ENCODE assay signal across 13 cellular contexts in genomic region chr21:16241500-16241963, GRCh38.
A peak's percentile ranks its signal among the peaks of the same experiment; 100 is the strongest.
DNase-seq lines count a peak whose midpoint lies in the region; ATAC-seq, FAIRE-seq and TF ChIP-seq lines count a peak whose summit lies in the region.
"Had no signal": no experiment of that assay in that cellular context is flagged by ENCODE, and none has a peak within 500 bp of the region (broad histone marks: within the 10 kb centered on the region; RNA-seq: fewer than 3 reads in every experiment).

No MANE protein-coding gene starts in this region.

- dilution Hi-C loops in endothelial cell of umbilical vein (cut with MboI; ENCODE audit: extremely low pct_ligation_motif_present, low sequenced_read_pairs) = no loop called here

- FAIRE-seq in endothelial cell of umbilical vein (lab: Jason Lieb, UNC) = peak; percentile 72
- FAIRE-seq in small intestine (lab: Jason Lieb, UNC) = no peak
- no peak for FAIRE-seq in kidney (lab: Jason Lieb, UNC)
- FAIRE-seq: urothelium cell line had no signal

- POLR2A ChIA-PET in endothelial cell of umbilical vein (lab: Charles Lee) = no interaction called here
- POLR2A ChIA-PET in naive thymus-derived CD4-positive, alpha-beta T cell (lab: Charles Lee) = interaction anchor here (0.6 kb wide), 1 partner anchor 190 kb away, joined by 4 read pairs; no protein-coding TSS in a partner anchor

- H3K36me3 Mint-ChIP-seq in GM23338 (ENCODE audit: low read depth) = no peaks in the 10 kb centered on the region
- no peaks in the 10 kb centered on the region for H3K36me3 Mint-ChIP-seq in naive thymus-derived CD4-positive, alpha-beta T cell
- H3K36me3 Mint-ChIP-seq: stimulated activated naive B cell treated with anti-CD40 and anti-IgM and Interleukin-4, amounts not matched to agents 10 μg/mL and 1 μg/mL and 100 μg/mL, for 72 hours had no signal

- H4K20me1 ChIP-seq in GM23338 (replicated peaks; ENCODE audit: insufficient read depth) (no peaks in the 10 kb centered on the region), endothelial cell of umbilical vein (replicated peaks; ENCODE audit: control insufficient read depth, extremely low read depth, insufficient read depth, low read length) (no peaks in the 10 kb centered on the region)

- H3K4me1 ChIP-seq in GM23338 (ENCODE audit: insufficient read depth) (peaks cover 13% of the 10 kb centered on the region; the same call in 1 of the 2 replicates), endothelial cell of umbilical vein (ENCODE audit: control insufficient read depth, extremely low read depth, insufficient read depth, low read length) (peaks cover 22% of the 10 kb centered on the region), small intestine (ENCODE audit: control insufficient read depth in 2 of 2, insufficient read depth in 1 of 2, low read depth in 1 of 2, low read length in 1 of 2) (no peaks in the 10 kb centered on the region), kidney (ENCODE audit: control insufficient read depth in 1 of 2, insufficient read depth in 1 of 2, low read depth in 1 of 2, low read length in 2 of 2) (no peaks in the 10 kb centered on the region)
- H3K4me1 ChIP-seq in naive thymus-derived CD4-positive, alpha-beta T cell (ENCODE audit: control insufficient read depth in 2 of 2, insufficient read depth in 2 of 2, low read length in 2 of 2) = no peaks in the 10 kb centered on the region

- peak; percentile 44 for TF ChIP-seq POLR2A in endothelial cell of umbilical vein (IDR thresholded peaks at IDR 0.05; ENCODE audit: low read depth, low read length)

- peak; percentile 94 for ATAC-seq in GM23338
- peak; percentile 26 for ATAC-seq in naive thymus-derived CD4-positive, alpha-beta T cell
- ATAC-seq: activated CD4-positive, alpha-beta T cell treated with anti-CD3 and anti-CD28 coated beads for 36 hours; stimulated activated naive B cell treated with anti-CD40 and anti-IgM and Interleukin-4, amounts not matched to agents 10 μg/mL and 1 μg/mL and 100 μg/mL, for 72 hours had no signal

- no peaks in the 10 kb centered on the region for H3K9me3 Mint-ChIP-seq in GM23338
- H3K9me3 Mint-ChIP-seq in naive thymus-derived CD4-positive, alpha-beta T cell = peaks cover 0 to 5% (median 0%) of the 10 kb centered on the region in 11 donors
- H3K9me3 Mint-ChIP-seq: stimulated activated naive B cell treated with anti-CD40 and anti-IgM and Interleukin-4, amounts not matched to agents 10 μg/mL and 1 μg/mL and 100 μg/mL, for 72 hours had no signal

- intact Hi-C loops in endothelial cell of umbilical vein (cut with micrococcal nuclease) = loop anchor here (1.0 to 2.0 kb wide), 3 partner anchors 47 to 183 kb away; no protein-coding TSS in a partner anchor
- intact Hi-C loops in naive thymus-derived CD4-positive, alpha-beta T cell (cut with micrococcal nuclease) = no loop called here
- intact Hi-C loops in kidney (cut with DNase I) = no loop called here

- no peaks in the 10 kb centered on the region for H3F3A ChIP-seq in GM23338 (replicated peaks; ENCODE audit: low read depth)

- H2AFZ ChIP-seq in GM23338 (no peak overlapping the region), endothelial cell of umbilical vein (ENCODE audit: low read depth, low read length) (peak overlapping the region; percentile 71)

- no peaks in the 10 kb centered on the region for H3K36me3 ChIP-seq in GM23338 (ENCODE audit: insufficient read depth)
- H3K36me3 ChIP-seq in endothelial cell of umbilical vein (ENCODE audit: control insufficient read depth in 2 of 2, extremely low read depth in 1 of 2, insufficient read depth in 2 of 2, low read length in 2 of 2) = no peaks in the 10 kb centered on the region
- H3K36me3 ChIP-seq in naive thymus-derived CD4-positive, alpha-beta T cell (ENCODE audit: control insufficient read depth in 2 of 3, insufficient read depth in 3 of 3, low read length in 3 of 3) = no peaks in the 10 kb centered on the region
- H3K36me3 ChIP-seq in small intestine (ENCODE audit: control insufficient read depth in 2 of 2, insufficient read depth in 2 of 2, low read length in 2 of 2) = no peaks in the 10 kb centered on the region
- H3K36me3 ChIP-seq in kidney (ENCODE audit: control insufficient read depth in 1 of 2, insufficient read depth in 2 of 2, low read length in 2 of 2) = no peaks in the 10 kb centered on the region

- CTCF ChIA-PET in endothelial cell of umbilical vein (lab: Charles Lee) = interaction anchor here (0.6 to 2.2 kb wide), 10 partner anchors 9 to 265 kb away, joined by 3 to 13 read pairs (median 4); no protein-coding TSS in a partner anchor
- CTCF ChIA-PET in naive thymus-derived CD4-positive, alpha-beta T cell (lab: Charles Lee) = no interaction called here

- H3K9ac ChIP-seq in endothelial cell of umbilical vein (replicated peaks; ENCODE audit: extremely low read depth, insufficient read depth, low read length) (peak overlapping the region; percentile 65), kidney (ENCODE audit: low read length in 2 of 2) (no peak overlapping the region)

- peak; percentile 61 for DNase-seq in GM23338 (ENCODE audit: low spot score)
- peak; percentile 28 for DNase-seq in OCI-M2 (lab: John Stamatoyannopoulos, UW; ENCODE audit: unreplicated experiment)
- peak; percentile 98 for DNase-seq in endothelial cell of umbilical vein (ENCODE audit: low read depth, low spot score)
- no peak for DNase-seq in naive thymus-derived CD4-positive, alpha-beta T cell
- DNase-seq in small intestine = no peak
- DNase-seq in kidney = no peak
- DNase-seq in hypothalamus (lab: John Stamatoyannopoulos, UW) = no peak
- DNase-seq in cerebellar nuclear complex (lab: John Stamatoyannopoulos, UW) = no peak
- DNase-seq: activated CD4-positive, alpha-beta T cell treated with anti-CD3 and anti-CD28 coated beads for 36 hours; MG63; stimulated activated naive B cell treated with anti-CD40 and anti-IgM and Interleukin-4, amounts not matched to agents 10 μg/mL and 1 μg/mL and 100 μg/mL, for 72 hours had no signal

- H3K27ac ChIP-seq in GM23338 (ENCODE audit: low read depth) (no peak overlapping the region), endothelial cell of umbilical vein (ENCODE audit: insufficient read depth, low read depth, low read length) (peak overlapping the region; percentile 73), small intestine (ENCODE audit: low read depth in 1 of 2, low read length in 1 of 2) (no peak overlapping the region), kidney (ENCODE audit: low read depth in 2 of 2, low read length in 2 of 2) (no peak overlapping the region)
- no peak overlapping the region for H3K27ac ChIP-seq in naive thymus-derived CD4-positive, alpha-beta T cell (ENCODE audit: low read depth, low read length)

- H3K4me3 ChIP-seq in GM23338 (no peak overlapping the region), endothelial cell of umbilical vein (replicated peaks in 1 of 3; ENCODE audit: insufficient read depth in 1 of 3, low read depth in 1 of 3, low read length in 3 of 3) (peak overlapping the region in 1 of 3 experiments; percentile 38), small intestine (ENCODE audit: low read depth in 1 of 2, low read length in 2 of 2) (no peak overlapping the region), kidney (ENCODE audit: low read length in 2 of 2) (no peak overlapping the region)
- no peak overlapping the region for H3K4me3 ChIP-seq in naive thymus-derived CD4-positive, alpha-beta T cell (ENCODE audit: low read length)
- H3K4me3 ChIP-seq: MG63 had no signal

- H3K9me1 ChIP-seq in endothelial cell of umbilical vein (replicated peaks; ENCODE audit: control insufficient read depth, extremely low read depth, insufficient read depth, low read length) = no peaks in the 10 kb centered on the region

- peak overlapping the region; percentile 24; the same call in 1 of the 3 replicates for H3K4me3 Mint-ChIP-seq in GM23338
- H3K4me3 Mint-ChIP-seq in naive thymus-derived CD4-positive, alpha-beta T cell = no peak overlapping the region
- H3K4me3 Mint-ChIP-seq: activated CD4-positive, alpha-beta T cell treated with anti-CD3 and anti-CD28 coated beads for 36 hours; B cell; stimulated activated naive B cell treated with anti-CD40 and anti-IgM and Interleukin-4, amounts not matched to agents 10 μg/mL and 1 μg/mL and 100 μg/mL, for 72 hours had no signal

- H3K27me3 ChIP-seq in GM23338 (ENCODE audit: insufficient read depth) (peaks cover 39% of the 10 kb centered on the region), endothelial cell of umbilical vein (ENCODE audit: control insufficient read depth in 2 of 2, insufficient read depth in 2 of 2, low read length in 2 of 2) (no peaks in the 10 kb centered on the region), small intestine (ENCODE audit: control insufficient read depth in 2 of 2, insufficient read depth in 2 of 2, low read length in 2 of 2) (no peaks in the 10 kb centered on the region)
- H3K27me3 ChIP-seq in naive thymus-derived CD4-positive, alpha-beta T cell (ENCODE audit: control insufficient read depth in 2 of 2, insufficient read depth in 2 of 2, low read length in 2 of 2) = no peaks in the 10 kb centered on the region
- H3K27me3 ChIP-seq: MG63 had no signal

- BruUV-seq in endothelial cell of umbilical vein (replicated peaks; lab: Mats Ljungman, UMichigan) = no TSS peak

- WGBS in small intestine, 3 donors = 26 to 42% (median 37%) methylated on average over 6 of the region's 6 CpGs

- no peaks in the 10 kb centered on the region for H3K9me3 ChIP-seq in endothelial cell of umbilical vein (replicated peaks; ENCODE audit: control insufficient read depth, insufficient read depth, low read length)
- H3K9me3 ChIP-seq in naive thymus-derived CD4-positive, alpha-beta T cell (ENCODE audit: control insufficient read depth in 2 of 3, low read length in 3 of 3) = no peaks in the 10 kb centered on the region
- H3K9me3 ChIP-seq in small intestine (ENCODE audit: control insufficient read depth, low read depth) = peaks cover 1% of the 10 kb centered on the region
- no peaks in the 10 kb centered on the region for H3K9me3 ChIP-seq in kidney (ENCODE audit: control insufficient read depth in 1 of 2, low read length in 2 of 2)

- no peak overlapping the region for H3K27ac Mint-ChIP-seq in GM23338
- H3K27ac Mint-ChIP-seq in naive thymus-derived CD4-positive, alpha-beta T cell = no peak overlapping the region
- H3K27ac Mint-ChIP-seq: activated CD4-positive, alpha-beta T cell treated with anti-CD3 and anti-CD28 coated beads for 36 hours; B cell; stimulated activated naive B cell treated with anti-CD40 and anti-IgM and Interleukin-4, amounts not matched to agents 10 μg/mL and 1 μg/mL and 100 μg/mL, for 72 hours had no signal

- H3K79me2 ChIP-seq in GM23338 (replicated peaks; ENCODE audit: insufficient read depth) = no peaks in the 10 kb centered on the region
- no peaks in the 10 kb centered on the region for H3K79me2 ChIP-seq in endothelial cell of umbilical vein (ENCODE audit: control insufficient read depth, insufficient read depth, low read length)

- TF ChIP-seq CTCF in GM23338 (conservative IDR thresholded peaks at IDR 0.05; ENCODE audit: low read depth in 2 of 2) (no peak), endothelial cell of umbilical vein (IDR thresholded peaks at IDR 0.05; ENCODE audit: extremely low read depth in 1 of 2, insufficient read depth in 1 of 2, low read depth in 1 of 2, low read length in 2 of 2) (no peak), kidney (IDR thresholded peaks at IDR 0.05; ENCODE audit: borderline replicate concordance, extremely low read depth, insufficient read depth) (no peak)

- H3K27me3 Mint-ChIP-seq in GM23338 (ENCODE audit: insufficient read depth, low read depth, poor library complexity) = peaks cover 19% of the 10 kb centered on the region
- no peaks in the 10 kb centered on the region for H3K27me3 Mint-ChIP-seq in naive thymus-derived CD4-positive, alpha-beta T cell
- H3K27me3 Mint-ChIP-seq: activated CD4-positive, alpha-beta T cell treated with anti-CD3 and anti-CD28 coated beads for 36 hours; B cell; stimulated activated naive B cell treated with anti-CD40 and anti-IgM and Interleukin-4, amounts not matched to agents 10 μg/mL and 1 μg/mL and 100 μg/mL, for 72 hours had no signal

- H3K4me2 ChIP-seq in GM23338 (peak overlapping the region; percentile 63), endothelial cell of umbilical vein (ENCODE audit: insufficient read depth, low read length) (peak overlapping the region; percentile 64)

- H3K9me2 ChIP-seq in GM23338 (ENCODE audit: insufficient read depth) = no peaks in the 10 kb centered on the region

- peaks cover 10% of the 10 kb centered on the region; the same call in 2 of the 3 replicates for H3K4me1 Mint-ChIP-seq in GM23338
- H3K4me1 Mint-ChIP-seq in naive thymus-derived CD4-positive, alpha-beta T cell = no peaks in the 10 kb centered on the region
- H3K4me1 Mint-ChIP-seq: activated CD4-positive, alpha-beta T cell treated with anti-CD3 and anti-CD28 coated beads for 36 hours; B cell; stimulated activated naive B cell treated with anti-CD40 and anti-IgM and Interleukin-4, amounts not matched to agents 10 μg/mL and 1 μg/mL and 100 μg/mL, for 72 hours had no signal

Comparison
In these comparisons a context has a peak if more than half of its experiments do, and no peak if none do; other contexts are left out.
1. DNase-seq: peak in GM23338 (single experiment), OCI-M2 (single experiment) and endothelial cell of umbilical vein (single experiment); none in naive thymus-derived CD4-positive, alpha-beta T cell (0 of 9), small intestine (single experiment), kidney (single experiment), hypothalamus (0 of 51) and cerebellar nuclear complex (0 of 2).